In the genomic region with DNA sequence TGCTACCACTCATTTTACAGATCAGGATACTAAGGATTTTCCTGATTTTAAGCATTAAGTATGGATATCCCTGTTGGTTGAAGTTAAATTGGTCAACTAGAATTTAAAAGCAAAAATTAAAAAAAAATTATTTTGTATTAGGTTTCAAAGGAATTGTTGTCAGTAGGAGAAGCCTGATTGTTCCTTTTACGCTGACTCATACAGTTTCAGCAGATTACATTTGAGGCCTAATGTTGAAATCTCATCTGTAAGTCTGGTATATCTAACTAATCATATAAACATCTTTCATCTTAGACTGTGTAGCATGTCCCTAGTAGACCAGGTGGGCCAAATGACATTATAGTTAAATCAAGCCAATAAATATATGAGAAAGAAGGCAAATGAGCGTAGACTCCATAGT, we compare ENCODE assay signal across 23 cellular contexts.
DNase-seq lines count a peak whose midpoint lies in the region; ATAC-seq, FAIRE-seq and TF ChIP-seq lines count a peak whose summit lies in the region.
"Had no signal": no experiment of that assay in that cellular context is flagged by ENCODE, and none has a peak within 500 bp of the region (broad histone marks: within the 10 kb centered on the region; RNA-seq: fewer than 3 reads in every experiment).

No MANE protein-coding gene starts in this region.

- CTCF ChIA-PET in A549 (lab: Yijun Ruan, JAX): no interaction called here

- H3K9me1 ChIP-seq in keratinocyte (ENCODE audit: control insufficient read depth, extremely low read depth, insufficient read depth, low read length): no peaks in the 10 kb centered on the region

- POLR2A ChIA-PET in A549 (lab: Yijun Ruan, JAX): no interaction called here

- H3K27me3 ChIP-seq in bronchial epithelial cell (ENCODE audit: control insufficient read depth, insufficient read depth, low read length): no peaks in the 10 kb centered on the region
- no peaks in the 10 kb centered on the region for H3K27me3 ChIP-seq in keratinocyte (ENCODE audit: control insufficient read depth, extremely low read depth, insufficient read depth, low read length)
- H3K27me3 ChIP-seq: BLaER1 treated with 17β-estradiol and CSF1 and Interleukin-3, amounts not matched to agents 10 nM and 100 nM; MG63; SJSA1 had no signal

- no peak overlapping the region for H3K9ac ChIP-seq in keratinocyte (ENCODE audit: control insufficient read depth, extremely low read depth, insufficient read depth, low read length)
- H3K9ac ChIP-seq: BLaER1 treated with 17β-estradiol and CSF1 and Interleukin-3, amounts not matched to agents 10 nM and 100 nM had no signal

- H3K4me2 ChIP-seq in A549: no peak overlapping the region
- H3K4me2 ChIP-seq in keratinocyte (ENCODE audit: control insufficient read depth, extremely low read depth, insufficient read depth, low read depth, low read length): no peak overlapping the region
- H3K4me2 ChIP-seq: BLaER1 treated with 17β-estradiol and CSF1 and Interleukin-3, amounts not matched to agents 10 nM and 100 nM had no signal

- ATAC-seq in A549: no peak
- no peak for ATAC-seq in HG03442 (IDR thresholded peaks at IDR 0.05; ENCODE audit: unreplicated experiment)
- no peak for ATAC-seq in HG03520 (IDR thresholded peaks at IDR 0.05; ENCODE audit: unreplicated experiment)
- ATAC-seq: HCT116, Right ventricle myocardium inferior had no signal

- dilution Hi-C loops in keratinocyte (cut with MboI; ENCODE audit: extremely low pct_ligation_motif_present, low sequenced_read_pairs): no loop called here

- H3K9me3 ChIP-seq in A549: no peaks in the 10 kb centered on the region
- H3K9me3 ChIP-seq in keratinocyte (ENCODE audit: control insufficient read depth, low read depth, low read length): no peaks in the 10 kb centered on the region
- H3K9me3 ChIP-seq: Caco-2, MG63, SJSA1 had no signal

- 94% methylated on average over 2 of the region's 2 CpGs for WGBS in A549 (ENCODE audit: missing lambda C conversion rate)

- no peak for FAIRE-seq in A549 (lab: Jason Lieb, UNC)
- FAIRE-seq in bronchial epithelial cell (lab: Jason Lieb, UNC): no peak
- no peak for FAIRE-seq in keratinocyte (lab: Jason Lieb, UNC)
- FAIRE-seq: GM12891 had no signal

- TF ChIP-seq POLR2A in A549 (IDR thresholded peaks at IDR 0.05; ENCODE audit: low read length): no peak

- H3K4me3 ChIP-seq in A549 (no peak overlapping the region), bronchial epithelial cell (ENCODE audit: low read depth, low read length) (no peak overlapping the region), keratinocyte (ENCODE audit: control insufficient read depth in 2 of 3, extremely low read depth in 1 of 3, insufficient read depth in 2 of 3, low read depth in 1 of 3, low read length in 3 of 3) (no peak overlapping the region)
- H3K4me3 ChIP-seq: BLaER1 treated with 17β-estradiol and CSF1 and Interleukin-3, amounts not matched to agents 10 nM and 100 nM; MG63; SJSA1 had no signal

- H3K4me1 ChIP-seq in A549 (peaks cover 37% of the 10 kb centered on the region), keratinocyte (ENCODE audit: control insufficient read depth, extremely low read depth, insufficient read depth, low read length) (peaks cover 39% of the 10 kb centered on the region)

- H3K36me3 ChIP-seq in bronchial epithelial cell (ENCODE audit: control insufficient read depth, insufficient read depth, low read length) (no peaks in the 10 kb centered on the region), keratinocyte (ENCODE audit: control insufficient read depth in 2 of 2, extremely low read depth in 1 of 2, insufficient read depth in 2 of 2, low read length in 2 of 2) (no peaks in the 10 kb centered on the region)
- H3K36me3 ChIP-seq: BLaER1 treated with 17β-estradiol and CSF1 and Interleukin-3, amounts not matched to agents 10 nM and 100 nM; SJSA1 had no signal

- no peaks in the 10 kb centered on the region for H4K20me1 ChIP-seq in keratinocyte (ENCODE audit: control insufficient read depth, extremely low read depth, insufficient read depth, low read length)

- DNase-seq in A549 (ENCODE audit: low read depth in 1 of 2, low spot score in 1 of 2): no peak
- DNase-seq in MV-4-11 (lab: John Stamatoyannopoulos, UW): peak; percentile 2
- peak; percentile 56 for DNase-seq in bronchial epithelial cell (ENCODE audit: low read depth)
- no peak for DNase-seq in keratinocyte (ENCODE audit: low read depth, low spot score)
- DNase-seq in A172 (ENCODE audit: low spot score): no peak
- DNase-seq: Caco-2; CD4-positive, alpha-beta memory T cell; DND-41; GOT3; Kasumi-1; MG63; NCI-H1092 treated with DMSO at 0.1 percent for 48 hours; NCI-H1436 treated with DMSO at 0.1 percent for 48 hours; NCI-H2029; NCI-H524 treated with DMSO at 0.1 percent for 48 hours; NCI-H82 had no signal

- no peak for TF ChIP-seq RAD21 in A549 (conservative IDR thresholded peaks at IDR 0.05 in 1 of 2, IDR thresholded peaks at IDR 0.05 in 1 of 2)

- H3K27ac ChIP-seq in A549 (peak overlapping the region; percentile 25 to 66; a peak in 3 of 6 replicates), keratinocyte (ENCODE audit: control insufficient read depth, insufficient read depth, low read length) (peak overlapping the region; percentile 52)
- H3K27ac ChIP-seq: SJSA1 had no signal

- peaks cover 32% of the 10 kb centered on the region for H3K79me2 ChIP-seq in keratinocyte (ENCODE audit: control insufficient read depth, insufficient read depth, low read length)

- TF ChIP-seq EP300 in A549 (IDR thresholded peaks at IDR 0.05): no peak

- TF ChIP-seq CTCF in A549 (IDR thresholded peaks at IDR 0.05) (no peak), bronchial epithelial cell (IDR thresholded peaks at IDR 0.05; ENCODE audit: insufficient read depth, low read length, severe bottlenecking) (no peak), keratinocyte (optimal IDR thresholded peaks at IDR 0.05 in 1 of 3, IDR thresholded peaks at IDR 0.05 in 1 of 3, conservative IDR thresholded peaks at IDR 0.05 in 1 of 3; ENCODE audit: extremely low read depth in 1 of 3, insufficient read depth in 2 of 3, low read length in 3 of 3) (no peak)

- H2AFZ ChIP-seq in keratinocyte (ENCODE audit: control insufficient read depth, low read length): no peak overlapping the region

TF ChIP-seq in A549, 52 proteins besides CTCF, POLR2A, EP300 and RAD21:
- TF ChIP-seq MAFK (IDR thresholded peaks at IDR 0.05; ENCODE audit: partially characterized antibody) (peak; percentile 88), CBX2 (IDR thresholded peaks at IDR 0.05; ENCODE audit: borderline replicate concordance, low read depth) (no peak), EHMT2 (IDR thresholded peaks at IDR 0.05; ENCODE audit: low read depth) (no peak), KDM1A (IDR thresholded peaks at IDR 0.05; ENCODE audit: low read depth) (no peak)

Comparison
In these comparisons a context has a peak if more than half of its experiments do, and no peak if none do; other contexts are left out.
1. DNase-seq: peak in MV-4-11 (single experiment) and bronchial epithelial cell (single experiment); none in A549 (0 of 2), keratinocyte (single experiment) and A172 (single experiment).